12 cellular contexts compared by ENCODE assay signal in the genomic region with DNA sequence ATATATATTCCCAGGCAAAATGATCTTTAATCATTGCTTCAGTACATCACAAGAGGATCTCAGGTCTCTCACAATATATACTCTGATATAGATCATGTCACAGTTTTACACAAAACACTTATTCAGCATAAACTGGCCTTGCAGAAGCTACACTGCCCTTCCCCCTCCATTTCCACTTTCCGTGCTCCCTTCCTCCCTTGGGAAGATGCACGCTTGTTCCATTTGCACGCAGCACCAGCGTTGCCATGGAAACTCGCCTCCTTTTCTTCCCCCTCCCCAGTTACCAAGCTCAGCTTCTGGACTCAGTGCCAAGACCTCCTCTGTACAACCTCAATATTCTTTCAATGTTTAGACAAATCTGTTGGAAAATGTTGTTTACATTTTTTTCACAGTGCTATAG.
DNase-seq lines count a peak whose midpoint lies in the region; ATAC-seq, FAIRE-seq and TF ChIP-seq lines count a peak whose summit lies in the region.
"Had no signal": no experiment of that assay in that cellular context is flagged by ENCODE, and none has a peak within 500 bp of the region (broad histone marks: within the 10 kb centered on the region; RNA-seq: fewer than 3 reads in every experiment).

No MANE protein-coding gene starts in this region.

- no peak for FAIRE-seq in K562 (lab: Jason Lieb, UNC)

- DNase-seq in A673 (ENCODE audit: low spot score) (peak; percentile 77), NCI-H146 treated with DMSO at 0.1 percent for 48 hours (lab: John Stamatoyannopoulos, UW; ENCODE audit: unreplicated experiment) (peak; percentile 67), K562 (ENCODE audit: extremely low read depth in 1 of 4, low spot score in 3 of 4) (no peak), iris pigment epithelial cell (ENCODE audit: low read depth) (peak; percentile 41), tibial artery (no peak)
- DNase-seq: activated CD4-positive, alpha-beta T cell treated with anti-CD3 and anti-CD28 coated beads, Interleukin-2, amount 50 U/mL, for 4 hours; RPMI8226 had no signal

- H3K9me3 ChIP-seq in A673 (ENCODE audit: low read depth, low read length, poor library complexity, severe bottlenecking) (no peaks in the 10 kb centered on the region), K562 (replicated peaks; ENCODE audit: control insufficient read depth, insufficient read depth, low read depth, low read length) (no peaks in the 10 kb centered on the region), tibial artery (no peaks in the 10 kb centered on the region)

- H3K27me3 ChIP-seq in A673 (replicated peaks; ENCODE audit: insufficient read depth, low read depth, low read length, poor library complexity) (no peaks in the 10 kb centered on the region), K562 (ENCODE audit: control insufficient read depth in 2 of 2, insufficient read depth in 2 of 2, low read length in 2 of 2) (no peaks in the 10 kb centered on the region), tibial artery (no peaks in the 10 kb centered on the region)

- no peak overlapping the region for H3K27ac ChIP-seq in A673 (ENCODE audit: low read depth, low read length, poor library complexity, severe bottlenecking)
- no peak overlapping the region for H3K27ac ChIP-seq in K562 (ENCODE audit: extremely low read depth, low read depth, low read length)
- H3K27ac ChIP-seq in tibial artery: no peak overlapping the region
- H3K27ac ChIP-seq: cardiac muscle cell, parathyroid adenoma had no signal

- H3K36me3 ChIP-seq in A673 (ENCODE audit: insufficient read depth, low read length, poor library complexity, severe bottlenecking): no peaks in the 10 kb centered on the region
- H3K36me3 ChIP-seq in K562 (ENCODE audit: control insufficient read depth, insufficient read depth, low read length): no peaks in the 10 kb centered on the region
- H3K36me3 ChIP-seq in tibial artery: no peaks in the 10 kb centered on the region
- H3K36me3 ChIP-seq: cardiac muscle cell had no signal

- no peak overlapping the region for H3K4me3 ChIP-seq in A673 (ENCODE audit: low read depth, low read length, poor library complexity, severe bottlenecking)
- no peak overlapping the region for H3K4me3 ChIP-seq in K562
- H3K4me3 ChIP-seq in tibial artery: no peak overlapping the region
- H3K4me3 ChIP-seq: cardiac muscle cell had no signal

- CTCF ChIA-PET in A673 (lab: Charles Lee): no interaction called here
- CTCF ChIA-PET in K562 (lab: Yijun Ruan, JAX; ENCODE audit: low intra/inter-chr PET ratio): no interaction called here

- ATAC-seq in K562: no peak
- ATAC-seq in GM21390 (IDR thresholded peaks at IDR 0.05; ENCODE audit: unreplicated experiment): no peak
- ATAC-seq in HG03139 (IDR thresholded peaks at IDR 0.05; ENCODE audit: unreplicated experiment): no peak
- ATAC-seq in HG02973 (IDR thresholded peaks at IDR 0.05; ENCODE audit: unreplicated experiment): no peak

- no peak for TF ChIP-seq RAD21 in K562 (CRISPR knock-in tag; conservative IDR thresholded peaks at IDR 0.05 in 1 of 2, IDR thresholded peaks at IDR 0.05 in 1 of 2)

- intact Hi-C loops in A673 (cut with micrococcal nuclease; ENCODE audit: unreplicated experiment) (loop anchor here (2.0 kb wide), 1 partner anchor 271 kb away; no protein-coding TSS in a partner anchor), K562 (cut with micrococcal nuclease) (no loop called here), tibial artery (cut with DNase I; ENCODE audit: low total_unique reads) (no loop called here)

- no peak for TF ChIP-seq EP300 in K562 (IDR thresholded peaks at IDR 0.05; ENCODE audit: low read length)

- H3K4me1 ChIP-seq in A673 (ENCODE audit: insufficient read depth, low read length, poor library complexity, severe bottlenecking) (peaks cover 21% of the 10 kb centered on the region), K562 (replicated peaks in 1 of 2; ENCODE audit: control insufficient read depth in 2 of 2, insufficient read depth in 2 of 2, low read length in 2 of 2) (no peaks in the 10 kb centered on the region), tibial artery (no peaks in the 10 kb centered on the region)
- H3K4me1 ChIP-seq: parathyroid adenoma had no signal

- no peak for TF ChIP-seq CTCF in A673 (conservative IDR thresholded peaks at IDR 0.05; ENCODE audit: low read depth, low read length)
- TF ChIP-seq CTCF in K562 (IDR thresholded peaks at IDR 0.05 in 2 of 3, conservative IDR thresholded peaks at IDR 0.05 in 1 of 3; ENCODE audit: insufficient read depth in 2 of 3, low read depth in 1 of 3, low read length in 3 of 3): no peak
- TF ChIP-seq CTCF in tibial artery (IDR thresholded peaks at IDR 0.05): no peak

- H3K79me2 ChIP-seq in K562 (ENCODE audit: control insufficient read depth, insufficient read depth, low read length): no peaks in the 10 kb centered on the region
- H3K79me2 ChIP-seq: parathyroid adenoma had no signal

- BruUV-seq in A673 (replicated peaks; lab: Mats Ljungman, UMichigan) (no TSS peak), K562 (replicated peaks; lab: Mats Ljungman, UMichigan) (no TSS peak)

- 0% methylated on average over 5 of the region's 5 CpGs for WGBS in K562 (ENCODE audit: insufficient coverage, low coverage, missing lambda C conversion rate)

- in situ Hi-C loops in K562 (cut with MboI): no loop called here

- H2AFZ ChIP-seq in K562 (ENCODE audit: low read depth, low read length): no peak overlapping the region
- H2AFZ ChIP-seq: parathyroid adenoma had no signal

- no peak overlapping the region for H3K4me2 ChIP-seq in K562 (ENCODE audit: insufficient read depth, low read length)

- no peak for TF ChIP-seq POLR2A in K562 (conservative IDR thresholded peaks at IDR 0.05)

- no peaks in the 10 kb centered on the region for H3K9me1 ChIP-seq in K562 (ENCODE audit: control insufficient read depth, insufficient read depth, low read length)

- POLR2A ChIA-PET in A673 (lab: Charles Lee; ENCODE audit: low non-redundant PET): no interaction called here
- POLR2A ChIA-PET in K562 (lab: Yijun Ruan, JAX): no interaction called here

- no peak overlapping the region for H3K9ac ChIP-seq in K562 (ENCODE audit: insufficient read depth in 1 of 2, low read depth in 2 of 2, low read length in 2 of 2)
- H3K9ac ChIP-seq: parathyroid adenoma had no signal

- H4K20me1 ChIP-seq in K562 (replicated peaks; ENCODE audit: control insufficient read depth, insufficient read depth, low read length): no peaks in the 10 kb centered on the region

TF ChIP-seq in K562, 482 proteins besides CTCF, POLR2A, EP300 and RAD21:
- TF ChIP-seq ZFP30 (CRISPR knock-in tag; IDR thresholded peaks at IDR 0.05; ENCODE audit: borderline replicate concordance) (no peak), RB1 (IDR thresholded peaks at IDR 0.05; ENCODE audit: low read depth) (no peak), RFX1 (IDR thresholded peaks at IDR 0.05) (peak; percentile 53)

Comparison
In these comparisons a context has a peak if more than half of its experiments do, and no peak if none do; other contexts are left out.
1. DNase-seq: peak in A673 (single experiment), NCI-H146 treated with DMSO at 0.1 percent for 48 hours (single experiment) and iris pigment epithelial cell (single experiment); none in K562 (0 of 4) and tibial artery (0 of 2).